Comparison of ENCODE assay signal across 17 cellular contexts in the genomic region with DNA sequence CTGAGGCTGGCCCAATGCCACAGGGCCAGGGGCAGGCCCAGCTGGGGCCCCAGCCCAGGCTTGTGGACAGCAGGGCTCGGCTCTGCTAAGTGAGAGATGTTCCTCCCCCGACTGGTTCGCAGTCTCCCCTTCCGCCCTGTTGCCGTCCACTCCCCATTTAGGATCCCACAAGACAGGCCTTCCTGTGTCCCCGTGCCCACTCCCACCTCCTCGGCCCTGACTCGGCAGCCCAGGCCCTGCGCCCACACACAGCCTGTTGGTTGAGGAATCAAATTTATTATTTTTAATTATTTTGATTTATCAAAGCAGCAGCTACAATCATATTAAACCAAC.
DNase-seq lines count a peak whose midpoint lies in the region; ATAC-seq and TF ChIP-seq lines count a peak whose summit lies in the region.
"Had no signal": no experiment of that assay in that cellular context is flagged by ENCODE, and none has a peak within 500 bp of the region (broad histone marks: within the 10 kb centered on the region; RNA-seq: fewer than 3 reads in every experiment).

No MANE protein-coding gene starts in this region.

- TF ChIP-seq POLR2A in heart left ventricle (IDR thresholded peaks at IDR 0.05): no peak

- peak overlapping the region in 2 of 3 donors; percentile 14 to 62 for H3K9ac ChIP-seq in skeletal muscle tissue (ENCODE audit: low read depth in 1 of 3, low read length in 3 of 3)

- 56 to 62% (median 59%) methylated on average over 9 of the region's 9 CpGs for WGBS in heart left ventricle, 4 donors

- intact Hi-C loops in heart left ventricle (cut with DNase I) (loop anchor here in 2 of 10 donors (5.0 to 10.0 kb wide), 2 partner anchors 39 to 67 kb away; no protein-coding TSS in a partner anchor), left ventricle myocardium inferior (cut with micrococcal nuclease) (no loop called here), lower lobe of right lung (cut with DNase I) (no loop called here)

- no peaks in the 10 kb centered on the region for H3K36me3 ChIP-seq in heart left ventricle
- no peaks in the 10 kb centered on the region for H3K36me3 ChIP-seq in left ventricle myocardium inferior
- no peaks in the 10 kb centered on the region for H3K36me3 ChIP-seq in lower lobe of right lung
- no peaks in the 10 kb centered on the region for H3K36me3 ChIP-seq in skeletal muscle tissue (ENCODE audit: control insufficient read depth in 3 of 3, insufficient read depth in 3 of 3, low read length in 3 of 3)
- H3K36me3 ChIP-seq: BE2C had no signal

- ATAC-seq in heart left ventricle (no peak), lower lobe of right lung (no peak)
- ATAC-seq: A549; CD8-positive, alpha-beta T cell; HCT116 had no signal

- H3K4me1 ChIP-seq in heart left ventricle: peaks cover 3 to 97% (median 48%) of the 10 kb centered on the region in 12 donors
- peaks cover 93% of the 10 kb centered on the region for H3K4me1 ChIP-seq in left ventricle myocardium inferior
- H3K4me1 ChIP-seq in lower lobe of right lung: peaks cover 40% of the 10 kb centered on the region
- peaks cover 32 to 84% (median 75%) of the 10 kb centered on the region in 3 donors for H3K4me1 ChIP-seq in skeletal muscle tissue (ENCODE audit: control insufficient read depth in 3 of 3, insufficient read depth in 3 of 3, low read length in 3 of 3)
- H3K4me1 ChIP-seq: BE2C had no signal

- in situ Hi-C loops in KBM-7 (cut with MboI; ENCODE audit: low pct_unique_long_range_greater_than_20kb, low sequenced_read_pairs): no loop called here

- H3K9me3 ChIP-seq in heart left ventricle (no peaks in the 10 kb centered on the region), left ventricle myocardium inferior (replicated peaks) (no peaks in the 10 kb centered on the region), lower lobe of right lung (no peaks in the 10 kb centered on the region), skeletal muscle tissue (ENCODE audit: control insufficient read depth in 3 of 3, low read length in 3 of 3) (no peaks in the 10 kb centered on the region)
- H3K9me3 ChIP-seq: A549, BE2C had no signal

- H3K27me3 ChIP-seq in heart left ventricle (peaks cover 0 to 8% (median 0%) of the 10 kb centered on the region in 9 donors), left ventricle myocardium inferior (ENCODE audit: low read depth) (peaks cover 6% of the 10 kb centered on the region), lower lobe of right lung (ENCODE audit: low read depth) (no peaks in the 10 kb centered on the region), skeletal muscle tissue (ENCODE audit: control insufficient read depth in 3 of 3, insufficient read depth in 3 of 3, low read length in 3 of 3) (peaks cover 0 to 4% (median 0%) of the 10 kb centered on the region in 3 donors)
- H3K27me3 ChIP-seq: BE2C had no signal

- TF ChIP-seq CTCF in heart left ventricle (IDR thresholded peaks at IDR 0.05) (no peak), left ventricle myocardium inferior (IDR thresholded peaks at IDR 0.05; ENCODE audit: borderline replicate concordance) (no peak), lower lobe of right lung (IDR thresholded peaks at IDR 0.05) (no peak)

- H3K4me3 ChIP-seq in heart left ventricle: peak overlapping the region in 9 of 12 donors; percentile 16 to 42 (median 26)
- H3K4me3 ChIP-seq in left ventricle myocardium inferior: peak overlapping the region; percentile 47
- H3K4me3 ChIP-seq in lower lobe of right lung: peak overlapping the region; percentile 7
- peak overlapping the region in 1 of 3 donors; percentile 50 for H3K4me3 ChIP-seq in skeletal muscle tissue (ENCODE audit: low read length in 3 of 3)
- H3K4me3 ChIP-seq: A549 had no signal

- DNase-seq in heart left ventricle (no peak), left ventricle myocardium inferior (no peak), lower lobe of right lung (no peak), KBM-7 (no peak), NCI-H2227 treated with DMSO at 0.1 percent for 48 hours (lab: John Stamatoyannopoulos, UW) (no peak)
- DNase-seq in stimulated activated CD4-positive, alpha-beta T cell treated with anti-CD3 and anti-CD28 coated beads, Interleukin-1b, Interleukin-23, amount 100 ng/mL, for 48 hours: no peak
- no peak for DNase-seq in activated CD8-positive, alpha-beta memory T cell treated with anti-CD3 and anti-CD28 coated beads for 24 hours
- DNase-seq: BE2C; CD8-positive, alpha-beta T cell; COR-L47; DND-41; GDM1; IMR-90 had no signal

- peak overlapping the region; percentile 62 to 100 (median 83) for H3K27ac ChIP-seq in heart left ventricle
- H3K27ac ChIP-seq in left ventricle myocardium inferior (replicated peaks): peak overlapping the region; percentile 94
- H3K27ac ChIP-seq in lower lobe of right lung: peak overlapping the region; percentile 61
- no peak overlapping the region for H3K27ac ChIP-seq in skeletal muscle tissue (ENCODE audit: low read depth, low read length)
- H3K27ac ChIP-seq: A549, C4-2B had no signal
